32 cellular contexts compared by ENCODE assay signal in the genomic region with DNA sequence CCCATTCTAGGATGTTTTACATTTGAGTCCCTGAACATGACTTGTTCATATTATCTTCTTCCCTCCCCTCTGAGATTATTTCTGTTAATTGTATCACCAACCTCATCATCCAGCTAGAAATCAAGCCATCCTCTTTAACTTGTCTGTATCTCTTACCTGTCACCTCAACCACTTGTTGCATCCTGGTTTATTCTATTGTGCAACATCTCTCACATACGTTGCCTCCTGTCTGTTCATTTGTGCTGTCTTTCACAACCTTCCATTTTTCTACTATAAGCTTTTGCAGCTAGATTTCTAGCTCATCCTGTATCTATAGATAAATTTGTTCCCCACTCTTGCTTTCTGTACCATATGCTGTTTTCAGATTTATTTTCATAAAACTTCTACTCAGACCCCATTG.
"Had no signal": no experiment of that assay in that cellular context is flagged by ENCODE, and none has a peak within 500 bp of the region (broad histone marks: within the 10 kb centered on the region; RNA-seq: fewer than 3 reads in every experiment).

No MANE protein-coding gene starts in this region.

- H3K4me3 ChIP-seq: ascending aorta, breast epithelium, cardiac muscle cell, coronary artery, dorsolateral prefrontal cortex, esophagus muscularis mucosa, gastrocnemius medialis had no signal

- H3K9me3 ChIP-seq: ascending aorta, breast epithelium, esophagus muscularis mucosa, gastrocnemius medialis had no signal

- H3K4me1 ChIP-seq: ascending aorta, breast epithelium, esophagus muscularis mucosa, foreskin keratinocyte, gastrocnemius medialis had no signal

- ATAC-seq: activated CD4-positive, CD25-positive, alpha-beta regulatory T cell treated with anti-CD3 and anti-CD28 coated beads, Interleukin-2, amount 50 U/mL, for 24 hours; activated naive CD4-positive, alpha-beta T cell treated with anti-CD3 and anti-CD28 coated beads, Interleukin-2, amount 50 U/mL, for 72 hours; activated T-cell treated with anti-CD3 and anti-CD28 coated beads, Interleukin-2, amount 50 U/mL, for 72 hours; foreskin keratinocyte; gastrocnemius medialis; T-helper 17 cell had no signal

- H3K27ac Mint-ChIP-seq: activated B cell treated with CpG ODN at 0.5 μM for 24 hours; activated CD4-positive, alpha-beta memory T cell treated with anti-CD3 and anti-CD28 coated beads for 36 hours; activated CD4-positive, alpha-beta T cell treated with anti-CD3 and anti-CD28 coated beads, Interleukin-2, amount 10 ng/mL, durations not matched to agents 24 days and 14 days; activated naive CD4-positive, alpha-beta T cell treated with anti-CD3 and anti-CD28 coated beads, Interleukin-2, amount 10 ng/mL, durations not matched to agents 7 days and 5 days; activated naive CD4-positive, alpha-beta T cell treated with anti-CD3 and anti-CD28 coated beads, Interleukin-2, amount 50 U/mL, for 72 hours; activated naive CD8-positive, alpha-beta T cell treated with anti-CD3 and anti-CD28 coated beads, Interleukin-2, amount 10 ng/mL, durations not matched to agents 7 days and 5 days; activated T-cell treated with anti-CD3 and anti-CD28 coated beads, Interleukin-2, amount 50 U/mL, for 24 hours; activated T-cell treated with anti-CD3 and anti-CD28 coated beads, Interleukin-2, amount 50 U/mL, for 72 hours; brain; dendritic cell treated with granulocyte-macrophage colony-stimulating factor and Interleukin-4, amounts not matched to agents 40 ng/mL and 50 ng/mL, for 4 days; T-helper 17 cell; T-helper 2 cell treated with Interferon-gamma antibody and Interleukin-4, amounts not matched to agents 5 μg/mL and 100 μg/mL, for 36 hours had no signal

- H3K27ac ChIP-seq: ascending aorta, breast epithelium, cardiac muscle cell, coronary artery, dorsolateral prefrontal cortex, esophagus muscularis mucosa, foreskin keratinocyte, gastrocnemius medialis, WERI-Rb-1 had no signal

- H3K9me3 Mint-ChIP-seq: activated B cell treated with CpG ODN at 0.5 μM for 24 hours; activated CD4-positive, alpha-beta memory T cell treated with anti-CD3 and anti-CD28 coated beads for 36 hours; activated CD4-positive, alpha-beta T cell treated with anti-CD3 and anti-CD28 coated beads, Interleukin-2, amount 10 ng/mL, durations not matched to agents 24 days and 14 days; activated naive CD4-positive, alpha-beta T cell treated with anti-CD3 and anti-CD28 coated beads, Interleukin-2, amount 10 ng/mL, durations not matched to agents 7 days and 5 days; activated naive CD4-positive, alpha-beta T cell treated with anti-CD3 and anti-CD28 coated beads, Interleukin-2, amount 50 U/mL, for 72 hours; activated naive CD8-positive, alpha-beta T cell treated with anti-CD3 and anti-CD28 coated beads, Interleukin-2, amount 10 ng/mL, durations not matched to agents 7 days and 5 days; activated T-cell treated with anti-CD3 and anti-CD28 coated beads, Interleukin-2, amount 50 U/mL, for 24 hours; activated T-cell treated with anti-CD3 and anti-CD28 coated beads, Interleukin-2, amount 50 U/mL, for 72 hours; brain; dendritic cell treated with granulocyte-macrophage colony-stimulating factor and Interleukin-4, amounts not matched to agents 40 ng/mL and 50 ng/mL, for 4 days; T-helper 2 cell treated with Interferon-gamma antibody and Interleukin-4, amounts not matched to agents 5 μg/mL and 100 μg/mL, for 36 hours had no signal

- DNase-seq: activated B cell treated with CpG ODN at 0.5 μM for 24 hours; activated CD4-positive, alpha-beta memory T cell treated with anti-CD3 and anti-CD28 coated beads for 36 hours; activated CD4-positive, alpha-beta T cell treated with anti-CD3 and anti-CD28 coated beads, Interleukin-2, amount 10 ng/mL, durations not matched to agents 24 days and 14 days; activated CD8-positive, alpha-beta memory T cell treated with anti-CD3 and anti-CD28 coated beads, Interleukin-2, amount 50 U/mL, for 48 hours; activated gamma-delta T cell; activated naive CD4-positive, alpha-beta T cell; activated naive CD4-positive, alpha-beta T cell treated with anti-CD3 and anti-CD28 coated beads, Interleukin-2, amount 10 ng/mL, durations not matched to agents 7 days and 5 days; activated naive CD8-positive, alpha-beta T cell treated with anti-CD3 and anti-CD28 coated beads, Interleukin-2, amount 10 ng/mL, durations not matched to agents 7 days and 5 days; activated T-cell treated with anti-CD3 and anti-CD28 coated beads for 4 hours; activated T-cell treated with anti-CD3 and anti-CD28 coated beads, Interleukin-2, amount 50 U/mL, for 24 hours; activated T-cell treated with anti-CD3 and anti-CD28 coated beads, Interleukin-2, amount 50 U/mL, for 72 hours; central memory CD4-positive, alpha-beta T cell; cerebellar nuclear complex; dorsolateral prefrontal cortex; effector memory CD4-positive, alpha-beta T cell; erythroblast; foreskin keratinocyte; gastrocnemius medialis; T-helper 1 cell; T-helper 17 cell; T1000; WERI-Rb-1 had no signal

- H3K4me3 Mint-ChIP-seq: activated B cell treated with CpG ODN at 0.5 μM for 24 hours; activated CD4-positive, alpha-beta memory T cell treated with anti-CD3 and anti-CD28 coated beads for 36 hours; activated CD4-positive, alpha-beta T cell treated with anti-CD3 and anti-CD28 coated beads, Interleukin-2, amount 10 ng/mL, durations not matched to agents 24 days and 14 days; activated naive CD4-positive, alpha-beta T cell treated with anti-CD3 and anti-CD28 coated beads, Interleukin-2, amount 10 ng/mL, durations not matched to agents 7 days and 5 days; activated naive CD8-positive, alpha-beta T cell treated with anti-CD3 and anti-CD28 coated beads, Interleukin-2, amount 10 ng/mL, durations not matched to agents 7 days and 5 days; activated T-cell treated with anti-CD3 and anti-CD28 coated beads, Interleukin-2, amount 50 U/mL, for 24 hours; activated T-cell treated with anti-CD3 and anti-CD28 coated beads, Interleukin-2, amount 50 U/mL, for 72 hours; brain; dendritic cell treated with granulocyte-macrophage colony-stimulating factor and Interleukin-4, amounts not matched to agents 40 ng/mL and 50 ng/mL, for 4 days; T-helper 17 cell; T-helper 2 cell treated with Interferon-gamma antibody and Interleukin-4, amounts not matched to agents 5 μg/mL and 100 μg/mL, for 36 hours had no signal

- H3K36me3 Mint-ChIP-seq: activated CD4-positive, alpha-beta memory T cell treated with anti-CD3 and anti-CD28 coated beads for 36 hours; activated naive CD4-positive, alpha-beta T cell treated with anti-CD3 and anti-CD28 coated beads, Interleukin-2, amount 10 ng/mL, durations not matched to agents 7 days and 5 days; activated naive CD4-positive, alpha-beta T cell treated with anti-CD3 and anti-CD28 coated beads, Interleukin-2, amount 50 U/mL, for 72 hours; activated naive CD8-positive, alpha-beta T cell treated with anti-CD3 and anti-CD28 coated beads, Interleukin-2, amount 10 ng/mL, durations not matched to agents 7 days and 5 days; brain had no signal

- H3K4me1 Mint-ChIP-seq: activated B cell treated with CpG ODN at 0.5 μM for 24 hours; activated CD4-positive, alpha-beta T cell treated with anti-CD3 and anti-CD28 coated beads, Interleukin-2, amount 10 ng/mL, durations not matched to agents 24 days and 14 days; activated naive CD4-positive, alpha-beta T cell treated with anti-CD3 and anti-CD28 coated beads, Interleukin-2, amount 10 ng/mL, durations not matched to agents 7 days and 5 days; activated naive CD8-positive, alpha-beta T cell treated with anti-CD3 and anti-CD28 coated beads, Interleukin-2, amount 10 ng/mL, durations not matched to agents 7 days and 5 days; brain had no signal

- H3K27me3 Mint-ChIP-seq: dendritic cell treated with granulocyte-macrophage colony-stimulating factor and Interleukin-4, amounts not matched to agents 40 ng/mL and 50 ng/mL, for 4 days had no signal

- H3K27me3 ChIP-seq: ascending aorta, breast epithelium, cardiac muscle cell, esophagus muscularis mucosa, gastrocnemius medialis had no signal

- H3K36me3 ChIP-seq: ascending aorta, breast epithelium, cardiac muscle cell, esophagus muscularis mucosa, gastrocnemius medialis, WERI-Rb-1 had no signal
